25 cellular contexts compared by ENCODE assay signal in the genomic region with DNA sequence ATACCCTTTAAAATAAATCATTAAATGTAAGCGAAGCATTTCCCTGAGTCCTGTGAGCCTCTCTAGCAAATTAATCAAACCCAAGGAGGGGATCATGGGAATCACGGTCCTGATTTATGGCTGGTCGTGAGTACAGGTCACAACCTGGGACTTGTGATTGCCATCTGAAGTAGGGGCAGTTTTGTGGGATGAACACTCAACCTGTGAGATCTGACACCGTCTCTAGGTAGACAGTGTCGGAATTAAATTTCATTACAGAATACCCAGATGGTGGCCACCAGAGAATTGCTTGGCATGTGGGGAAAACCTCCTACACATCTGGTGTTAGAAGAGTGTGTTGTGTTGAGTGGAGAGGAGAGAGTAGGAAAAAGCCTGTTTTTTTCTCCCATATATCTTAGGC. TPM values are rescaled to one million over a fixed set of nuclear protein-coding genes. Genes with fewer than 3 reads are reported as not detected.
"Had no signal": no experiment of that assay in that cellular context is flagged by ENCODE, and none has a peak within 500 bp of the region (broad histone marks: within the 10 kb centered on the region; RNA-seq: fewer than 3 reads in every experiment).

No MANE protein-coding gene starts in this region.

- FAIRE-seq: TTC549 had no signal

- H3K9me3 Mint-ChIP-seq: activated CD4-positive, alpha-beta memory T cell treated with anti-CD3 and anti-CD28 coated beads for 36 hours; activated naive CD4-positive, alpha-beta T cell treated with anti-CD3 and anti-CD28 coated beads, Interleukin-2, amount 10 ng/mL, durations not matched to agents 7 days and 5 days; activated naive CD8-positive, alpha-beta T cell treated with anti-CD3 and anti-CD28 coated beads, Interleukin-2, amount 50 U/mL, for 24 hours; brain; T-helper 1 cell treated with Interleukin-12 subunit alpha and Interleukin-12 subunit beta and Interleukin-4 antibody, amounts not matched to agents 30 μg/mL and 1 μg/mL, for 36 hours; T-helper 2 cell treated with Interferon-gamma antibody and Interleukin-4, amounts not matched to agents 5 μg/mL and 100 μg/mL, for 36 hours had no signal

- ATAC-seq: activated naive CD8-positive, alpha-beta T cell treated with anti-CD3 and anti-CD28 coated beads, Interleukin-2, amount 50 U/mL, for 24 hours; Panc1 had no signal

- H3K4me3 ChIP-seq: SJCRH30, SK-N-MC had no signal

- H3K4me3 Mint-ChIP-seq: activated CD4-positive, alpha-beta memory T cell treated with anti-CD3 and anti-CD28 coated beads for 36 hours; activated naive CD4-positive, alpha-beta T cell treated with anti-CD3 and anti-CD28 coated beads, Interleukin-2, amount 10 ng/mL, durations not matched to agents 7 days and 5 days; activated naive CD8-positive, alpha-beta T cell; activated naive CD8-positive, alpha-beta T cell treated with anti-CD3 and anti-CD28 coated beads, Interleukin-2, amount 50 U/mL, for 24 hours; brain; T-helper 1 cell treated with Interleukin-12 subunit alpha and Interleukin-12 subunit beta and Interleukin-4 antibody, amounts not matched to agents 30 μg/mL and 1 μg/mL, for 36 hours; T-helper 2 cell treated with Interferon-gamma antibody and Interleukin-4, amounts not matched to agents 5 μg/mL and 100 μg/mL, for 36 hours had no signal

- H3K9me3 ChIP-seq: SJCRH30 had no signal

- H3K27me3 Mint-ChIP-seq: activated naive CD4-positive, alpha-beta T cell treated with anti-CD3 and anti-CD28 coated beads, Interleukin-2, amount 10 ng/mL, durations not matched to agents 7 days and 5 days; activated naive CD8-positive, alpha-beta T cell treated with anti-CD3 and anti-CD28 coated beads, Interleukin-2, amount 50 U/mL, for 24 hours had no signal

- DNase-seq: activated CD4-positive, alpha-beta memory T cell treated with anti-CD3 and anti-CD28 coated beads for 36 hours; activated CD4-positive, alpha-beta T cell treated with anti-CD3 and anti-CD28 coated beads, Interleukin-2, amount 50 U/mL, for 1 hour; activated CD8-positive, alpha-beta memory T cell treated with anti-CD3 and anti-CD28 coated beads, Interleukin-2, amount 50 U/mL, for 48 hours; activated effector memory CD4-positive, alpha-beta T cell treated with Interleukin-2 at 50 U/mL for 16 hours; activated naive CD4-positive, alpha-beta T cell treated with anti-CD3 and anti-CD28 coated beads, Interleukin-2, amount 10 ng/mL, durations not matched to agents 7 days and 5 days; activated naive CD8-positive, alpha-beta T cell treated with anti-CD3 and anti-CD28 coated beads, Interleukin-2, amount 50 U/mL, for 24 hours; activated T-cell treated with anti-CD3 and anti-CD28 coated beads, Interleukin-2, amount 50 U/mL, for 48 hours; MM.1S; NCI-H1092; NCI-H1436 treated with DMSO at 0.1 percent for 48 hours; NCI-H187 treated with DMSO at 0.1 percent for 48 hours; NCI-H2081 treated with DMSO at 0.1 percent for 48 hours; NCI-H226; NCI-H526 treated with DMSO at 0.1 percent for 48 hours; SHP77; SJCRH30 had no signal

- H3K27ac Mint-ChIP-seq: activated CD4-positive, alpha-beta memory T cell treated with anti-CD3 and anti-CD28 coated beads for 36 hours; activated naive CD4-positive, alpha-beta T cell treated with anti-CD3 and anti-CD28 coated beads, Interleukin-2, amount 10 ng/mL, durations not matched to agents 7 days and 5 days; activated naive CD8-positive, alpha-beta T cell; activated naive CD8-positive, alpha-beta T cell treated with anti-CD3 and anti-CD28 coated beads, Interleukin-2, amount 50 U/mL, for 24 hours; brain; T-helper 1 cell treated with Interleukin-12 subunit alpha and Interleukin-12 subunit beta and Interleukin-4 antibody, amounts not matched to agents 30 μg/mL and 1 μg/mL, for 36 hours; T-helper 2 cell treated with Interferon-gamma antibody and Interleukin-4, amounts not matched to agents 5 μg/mL and 100 μg/mL, for 36 hours had no signal

- H3K4me1 Mint-ChIP-seq: activated naive CD4-positive, alpha-beta T cell treated with anti-CD3 and anti-CD28 coated beads, Interleukin-2, amount 10 ng/mL, durations not matched to agents 7 days and 5 days; activated naive CD8-positive, alpha-beta T cell treated with anti-CD3 and anti-CD28 coated beads, Interleukin-2, amount 50 U/mL, for 24 hours; brain had no signal

- H3K27ac ChIP-seq: KMS-11, SJCRH30, SK-N-MC had no signal

- H3K36me3 Mint-ChIP-seq: activated CD4-positive, alpha-beta memory T cell treated with anti-CD3 and anti-CD28 coated beads for 36 hours; activated naive CD4-positive, alpha-beta T cell treated with anti-CD3 and anti-CD28 coated beads, Interleukin-2, amount 10 ng/mL, durations not matched to agents 7 days and 5 days; activated naive CD8-positive, alpha-beta T cell had no signal

- H3K9ac ChIP-seq: KMS-11 had no signal

- H3K36me3 ChIP-seq: SJCRH30 had no signal

- H3K4me1 ChIP-seq: SJCRH30 had no signal

RNA-seq across cellular contexts. Expression of gene CAPN14, which starts 12.6 kb away (rescaled TPM):
- total RNA-seq: NCI-H460, SJCRH30 had no signal

RNA-seq across cellular contexts. Expression of gene EHD3, which starts 29.2 kb away (rescaled TPM):
- total RNA-seq: SJCRH30 had no signal
